In genomic region chr16:83807710-83808572, GRCh38 we compare ENCODE assay signal across 8 cellular contexts. TPM values are rescaled to one million over a fixed set of nuclear protein-coding genes. Genes with fewer than 3 reads are reported as not detected.
DNase-seq lines count a peak whose midpoint lies in the region; ATAC-seq and TF ChIP-seq lines count a peak whose summit lies in the region.

TSS of gene HSBP1 (plus strand) at chr16:83807978. CDS start at chr16:83808077, 99 bp downstream.

- H4K20me1 ChIP-seq in Loucy (ENCODE audit: insufficient read depth, low read length, poor library complexity, severe bottlenecking) (peaks cover 31% of the 10 kb centered on the region), neural cell (ENCODE audit: insufficient read depth) (no peaks in the 10 kb centered on the region)

- TF ChIP-seq CTCF in Loucy (conservative IDR thresholded peaks at IDR 0.05; ENCODE audit: low read length): no peak
- no peak for TF ChIP-seq CTCF in fibroblast of villous mesenchyme (IDR thresholded peaks at IDR 0.05; ENCODE audit: insufficient read depth, low read depth, low read length)
- TF ChIP-seq CTCF in neural cell (IDR thresholded peaks at IDR 0.05; ENCODE audit: poor library complexity, severe bottlenecking): no peak

- H3K4me3 ChIP-seq in H7 (ENCODE audit: insufficient read depth, low read depth, low read length) (peak within 1 kb of the TSS; percentile 91), Loucy (ENCODE audit: low read length, poor library complexity, severe bottlenecking) (peak within 1 kb of the TSS; percentile 97), fibroblast of villous mesenchyme (ENCODE audit: low read depth, low read length) (peak within 1 kb of the TSS; percentile 91), neural cell (ENCODE audit: low read length) (peak within 1 kb of the TSS; percentile 78)

- no peaks in the 10 kb centered on the region; the same call in 1 of the 2 replicates for H3K36me3 ChIP-seq in H7 (replicated peaks; ENCODE audit: control insufficient read depth, insufficient read depth, low read length)
- peaks cover 6% of the 10 kb centered on the region; the same call in 1 of the 2 replicates for H3K36me3 ChIP-seq in Loucy (ENCODE audit: insufficient read depth, low read length)
- no peaks in the 10 kb centered on the region for H3K36me3 ChIP-seq in neural cell (ENCODE audit: insufficient read depth, low read length)

- in situ Hi-C loops in G401 (cut with HindIII; ENCODE audit: low sequenced_read_pairs): no loop called here

- H3K9me2 ChIP-seq in Loucy (replicated peaks; ENCODE audit: low read depth, low read length) (no peaks in the 10 kb centered on the region), neural cell (ENCODE audit: insufficient read depth, low read length) (no peaks in the 10 kb centered on the region)

- H3K9me3 ChIP-seq in Loucy (ENCODE audit: insufficient read depth, low read depth, low read length): no peaks in the 10 kb centered on the region
- no peaks in the 10 kb centered on the region for H3K9me3 ChIP-seq in neural cell (ENCODE audit: low read length)

- peaks cover 0 to 7% of the 10 kb centered on the region in 2 donors for H3K9me3 Mint-ChIP-seq in stimulated activated naive CD8-positive, alpha-beta T cell treated with anti-CD3 and anti-CD28 coated beads, Interleukin-15, amount 100 ng/mL, for 72 hours

- peaks cover 42% of the 10 kb centered on the region for H3K79me2 ChIP-seq in Loucy (ENCODE audit: insufficient read depth, low read length)
- H3K79me2 ChIP-seq in neural cell (replicated peaks; ENCODE audit: insufficient read depth, low read length): peaks cover 28% of the 10 kb centered on the region

- peak within 1 kb of the TSS; percentile 84 for H2AFZ ChIP-seq in Loucy (ENCODE audit: low read length)
- H2AFZ ChIP-seq in neural cell (ENCODE audit: low read depth, low read length): peak within 1 kb of the TSS; percentile 62

- peaks cover 49% of the 10 kb centered on the region for H3K4me1 Mint-ChIP-seq in stimulated activated naive CD8-positive, alpha-beta T cell treated with anti-CD3 and anti-CD28 coated beads, Interleukin-15, amount 100 ng/mL, for 72 hours

- peak; percentile 87 for DNase-seq in G401 (ENCODE audit: low spot score)
- DNase-seq in H7: peak; percentile 98
- DNase-seq in SIG-M5 (lab: John Stamatoyannopoulos, UW): peak; percentile 9
- peak; percentile 97 for DNase-seq in activated effector memory CD4-positive, alpha-beta T cell treated with anti-CD3 and anti-CD28 coated beads, Interleukin-2, amount 50 U/mL, for 16 hours
- peak; percentile 91 for DNase-seq in fibroblast of villous mesenchyme (ENCODE audit: low read depth)
- peak; percentile 91 to 94 for DNase-seq in stimulated activated naive CD8-positive, alpha-beta T cell treated with anti-CD3 and anti-CD28 coated beads, Interleukin-15, amount 100 ng/mL, for 72 hours

- H3K4me2 ChIP-seq in Loucy (ENCODE audit: low read depth, low read length, poor library complexity, severe bottlenecking): peak within 1 kb of the TSS; percentile 94
- peak within 1 kb of the TSS; percentile 62 for H3K4me2 ChIP-seq in neural cell (ENCODE audit: low read length)

- peak within 1 kb of the TSS; percentile 96 to 98 for H3K27ac Mint-ChIP-seq in stimulated activated naive CD8-positive, alpha-beta T cell treated with anti-CD3 and anti-CD28 coated beads, Interleukin-15, amount 100 ng/mL, for 72 hours

- H3K27me3 ChIP-seq in H7 (ENCODE audit: control insufficient read depth, insufficient read depth, low read length) (no peaks in the 10 kb centered on the region), Loucy (ENCODE audit: insufficient read depth, low read length, poor library complexity, severe bottlenecking) (no peaks in the 10 kb centered on the region), neural cell (ENCODE audit: insufficient read depth, low read depth, low read length) (no peaks in the 10 kb centered on the region)

- TF ChIP-seq RAD21 in neural cell (conservative IDR thresholded peaks at IDR 0.05): peak; percentile 49

- peak within 1 kb of the TSS; percentile 54 for H3K27ac ChIP-seq in neural cell (ENCODE audit: low read length)

- H3F3A ChIP-seq in Loucy (ENCODE audit: low read depth) (no peaks in the 10 kb centered on the region), neural cell (ENCODE audit: insufficient read depth, low read length, poor library complexity, severe bottlenecking) (no peaks in the 10 kb centered on the region)

- ATAC-seq in stimulated activated naive CD8-positive, alpha-beta T cell treated with anti-CD3 and anti-CD28 coated beads, Interleukin-15, amount 100 ng/mL, for 72 hours: peak; percentile 97

- peak; percentile 19 for TF ChIP-seq EP300 in neural cell (conservative IDR thresholded peaks at IDR 0.05; ENCODE audit: poor library complexity, severe bottlenecking)

- peak within 1 kb of the TSS; percentile 92 to 99 for H3K4me3 Mint-ChIP-seq in stimulated activated naive CD8-positive, alpha-beta T cell treated with anti-CD3 and anti-CD28 coated beads, Interleukin-15, amount 100 ng/mL, for 72 hours

- H3K4me1 ChIP-seq in Loucy (ENCODE audit: insufficient read depth, low read length, poor library complexity, severe bottlenecking): peaks cover 23% of the 10 kb centered on the region

- peak within 1 kb of the TSS; percentile 92 for H3K9ac ChIP-seq in Loucy (ENCODE audit: low read depth, low read length, poor library complexity, severe bottlenecking)
- H3K9ac ChIP-seq in neural cell (ENCODE audit: low read length): peak within 1 kb of the TSS; percentile 88

- H3K27me3 Mint-ChIP-seq in stimulated activated naive CD8-positive, alpha-beta T cell treated with anti-CD3 and anti-CD28 coated beads, Interleukin-15, amount 100 ng/mL, for 72 hours: no peaks in the 10 kb centered on the region

TF ChIP-seq in neural cell, 6 proteins besides CTCF, POLR2A, EP300 and RAD21:
- TF ChIP-seq SMC3 (conservative IDR thresholded peaks at IDR 0.05; ENCODE audit: poor library complexity) (peak; percentile 32), REST (IDR thresholded peaks at IDR 0.05; ENCODE audit: borderline replicate concordance) (no peak), EZH2 (IDR thresholded peaks at IDR 0.05; ENCODE audit: borderline replicate concordance, insufficient read depth, low read length, poor library complexity, severe bottlenecking) (no peak), POLR2AphosphoS5 (IDR thresholded peaks at IDR 0.05) (peak; percentile 96), MXI1 (conservative IDR thresholded peaks at IDR 0.05; ENCODE audit: poor library complexity, severe bottlenecking) (peak; percentile 68)
TF ChIP-seq in neural cell: peak in this region for 3.

RNA-seq across cellular contexts. Expression of gene HSBP1, which starts in this region (rescaled TPM):
- 291 and 426 TPM in 2 replicates for total RNA-seq in G401 (2014; rRNA removed; shearing (Covaris generic))
- total RNA-seq in H7 (2014; rRNA removed; shearing (Covaris generic)): 104 and 124 TPM in 2 replicates
- 30.2 and 39.9 TPM in 2 replicates for total RNA-seq in fibroblast of villous mesenchyme
- polyA plus RNA-seq in neural cell: 158 and 184 TPM in 2 replicates
- polyA minus RNA-seq in neural cell: 89.8 and 96.3 TPM in 2 replicates

Comparison
In these comparisons a context has a peak if more than half of its experiments do, and no peak if none do; other contexts are left out.
1. Peak in every context shown above with its lines: DNase-seq, ATAC-seq, H3K4me3 ChIP-seq and H3K27ac ChIP-seq.
2. DNase-seq: peak in every context shown above with its lines; median percentile 98 in H7; 97 in activated effector memory CD4-positive, alpha-beta T cell treated with anti-CD3 and anti-CD28 coated beads, Interleukin-2, amount 50 U/mL, for 16 hours; 92 in stimulated activated naive CD8-positive, alpha-beta T cell treated with anti-CD3 and anti-CD28 coated beads, Interleukin-15, amount 100 ng/mL, for 72 hours; 91 in fibroblast of villous mesenchyme; 87 in G401; 9 in SIG-M5.